Comparison of ENCODE assay signal across 8 cellular contexts in genomic region chr6:139323511-139324445, GRCh38. TPM values are rescaled to one million over a fixed set of nuclear protein-coding genes. Genes with fewer than 3 reads are reported as not detected.
DNase-seq lines count a peak whose midpoint lies in the region; ATAC-seq and TF ChIP-seq lines count a peak whose summit lies in the region.

No MANE protein-coding gene starts in this region.

- no peaks in the 10 kb centered on the region for H3K27me3 ChIP-seq in HAP-1 (ENCODE audit: low read depth)
- H3K27me3 ChIP-seq in OCI-LY1 (ENCODE audit: insufficient read depth, low read length) = no peaks in the 10 kb centered on the region
- no peaks in the 10 kb centered on the region for H3K27me3 ChIP-seq in thoracic aorta (replicated peaks; ENCODE audit: insufficient read depth)
- H3K27me3 ChIP-seq in MG63 = no peaks in the 10 kb centered on the region

- TF ChIP-seq CTCF in OCI-LY1 (IDR thresholded peaks at IDR 0.05; ENCODE audit: low read length) = no peak
- TF ChIP-seq CTCF in fibroblast of pulmonary artery (IDR thresholded peaks at IDR 0.05; ENCODE audit: low read length, missing control alignments) = no peak
- TF ChIP-seq CTCF in omental fat pad (IDR thresholded peaks at IDR 0.05) = no peak
- no peak for TF ChIP-seq CTCF in thoracic aorta (IDR thresholded peaks at IDR 0.05)

- no peaks in the 10 kb centered on the region for H4K20me1 ChIP-seq in OCI-LY1 (ENCODE audit: insufficient read depth, low read length)

- no peaks in the 10 kb centered on the region for H3K36me3 ChIP-seq in HAP-1 (replicated peaks)
- no peaks in the 10 kb centered on the region for H3K36me3 ChIP-seq in OCI-LY1 (ENCODE audit: insufficient read depth, low read length)
- H3K36me3 ChIP-seq in thoracic aorta = no peaks in the 10 kb centered on the region
- no peaks in the 10 kb centered on the region for H3K36me3 ChIP-seq in MG63

- H3K79me2 ChIP-seq in OCI-LY1 (ENCODE audit: insufficient read depth, low read length) = no peaks in the 10 kb centered on the region

- peak overlapping the region; percentile 99 for H3K27ac ChIP-seq in OCI-LY1 (ENCODE audit: low read depth, low read length, poor library complexity, severe bottlenecking)
- H3K27ac ChIP-seq in thoracic aorta = no peak overlapping the region

- H2AFZ ChIP-seq in OCI-LY1 (ENCODE audit: low read length) = peak overlapping the region; percentile 39; the same call in 1 of the 2 replicates

- in situ Hi-C loops in HAP-1 (cut with MboI; ENCODE audit: low sequenced_read_pairs) = no loop called here

- H3K9me3 ChIP-seq in HAP-1 = no peaks in the 10 kb centered on the region
- no peaks in the 10 kb centered on the region for H3K9me3 ChIP-seq in OCI-LY1 (ENCODE audit: low read length)
- H3K9me3 ChIP-seq in thoracic aorta = no peaks in the 10 kb centered on the region
- H3K9me3 ChIP-seq in MG63 = no peaks in the 10 kb centered on the region

- H3K4me3 ChIP-seq in HAP-1 = no peak overlapping the region
- peak overlapping the region; percentile 53 for H3K4me3 ChIP-seq in OCI-LY1 (ENCODE audit: low read depth, low read length, poor library complexity, severe bottlenecking)
- H3K4me3 ChIP-seq in fibroblast of pulmonary artery (replicated peaks; ENCODE audit: low read depth, low read length) = no peak overlapping the region
- H3K4me3 ChIP-seq in thoracic aorta = peak overlapping the region; percentile 8
- no peak overlapping the region for H3K4me3 ChIP-seq in MG63

- peak; percentile 29 for DNase-seq in DMS114 treated with DMSO at 0.1 percent for 48 hours (lab: John Stamatoyannopoulos, UW; ENCODE audit: unreplicated experiment)
- peak; percentile 43 to 79 for DNase-seq in HAP-1 (ENCODE audit: low spot score in 2 of 2)
- peak; percentile 70 for DNase-seq in activated T-cell treated with anti-CD3 and anti-CD28 coated beads for 24 hours (ENCODE audit: low read depth)
- peak; percentile 90 for DNase-seq in fibroblast of pulmonary artery (ENCODE audit: low read depth)
- peak; percentile 46 for DNase-seq in omental fat pad (ENCODE audit: low spot score)
- DNase-seq in thoracic aorta (ENCODE audit: low spot score) = peak; percentile 25
- no peak for DNase-seq in MG63

- peaks cover 9% of the 10 kb centered on the region; the same call in 1 of the 2 replicates for H3F3A ChIP-seq in OCI-LY1 (ENCODE audit: insufficient read depth, low read length)

- peak overlapping the region; percentile 52; the same call in 1 of the 2 replicates for H3K9ac ChIP-seq in OCI-LY1 (ENCODE audit: low read length)

- H3K4me2 ChIP-seq in OCI-LY1 (ENCODE audit: low read length) = peak overlapping the region; percentile 70

- ATAC-seq in omental fat pad (ENCODE audit: low FRiP score) (peak; percentile 68), thoracic aorta (ENCODE audit: insufficient number of reproducible peaks, low FRiP score, low read depth) (no peak)

- H3K4me1 ChIP-seq in HAP-1 = peaks cover 7% of the 10 kb centered on the region
- H3K4me1 ChIP-seq in OCI-LY1 (ENCODE audit: insufficient read depth, low read length, severe bottlenecking) = peaks cover 62% of the 10 kb centered on the region
- H3K4me1 ChIP-seq in thoracic aorta (ENCODE audit: control insufficient read depth in 1 of 2, low read depth in 2 of 2) = peaks cover 0 to 2% of the 10 kb centered on the region in 2 donors

- H3K9me2 ChIP-seq in OCI-LY1 (ENCODE audit: low read depth, low read length) = no peaks in the 10 kb centered on the region

RNA-seq across cellular contexts. Expression of gene TXLNB, which starts 32.0 kb away (rescaled TPM):
- total RNA-seq in omental fat pad = 1 to 10 TPM in 3 of 4 donors, under 1 TPM in 1; 0.37 to 1.4 (median 1.2) TPM
- total RNA-seq in thoracic aorta = under 1 TPM; 0.49 to 0.81 TPM
- total RNA-seq in MG63 (2014; rRNA removed; shearing (Covaris generic); ENCODE audit: low replicate concordance) = not detected in 2 replicates

RNA-seq across cellular contexts. Expression of gene CITED2, which starts 50.7 kb away (rescaled TPM):
- total RNA-seq in omental fat pad (100 to 1,000 TPM in 3 of 4 donors, 10 to 100 TPM in 1; 97.6 to 309 (median 146) TPM), thoracic aorta (10 to 100 TPM; 43.5 to 62.7 TPM)
- total RNA-seq in MG63 (2014; rRNA removed; shearing (Covaris generic); ENCODE audit: low replicate concordance) = 112 and 114 TPM in 2 replicates

Comparison
In these comparisons a context has a peak if more than half of its experiments do, and no peak if none do; other contexts are left out.
1. H3K4me3 ChIP-seq: peak in OCI-LY1 (single experiment) and thoracic aorta (single experiment); none in HAP-1 (single experiment), fibroblast of pulmonary artery (single experiment) and MG63 (single experiment).